15 cellular contexts compared by ENCODE assay signal in the genomic region with DNA sequence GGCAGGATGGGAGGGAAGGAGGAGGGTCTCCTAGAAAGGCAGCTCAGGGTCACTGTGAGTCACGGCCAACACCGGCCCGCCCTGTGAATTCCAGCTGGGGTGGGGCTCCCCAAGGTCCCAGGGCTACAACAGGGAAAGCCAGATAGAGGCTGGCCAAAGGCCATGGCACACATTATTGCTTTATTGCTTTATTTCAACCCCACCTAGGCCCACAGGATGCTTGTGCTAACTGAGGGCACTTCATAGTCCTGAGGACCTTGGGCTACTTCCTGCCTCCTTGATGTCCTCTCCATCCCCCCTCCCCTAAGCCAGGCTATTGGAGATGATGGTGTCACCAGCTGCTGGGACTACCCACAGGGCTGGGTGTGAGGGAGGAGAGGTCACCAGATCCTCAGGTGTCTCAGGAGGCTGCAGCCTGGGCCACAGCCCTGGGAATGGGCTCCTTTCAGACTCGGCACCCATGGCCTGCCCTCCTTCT. TPM values are rescaled to one million over a fixed set of nuclear protein-coding genes. Genes with fewer than 3 reads are reported as not detected.
DNase-seq lines count a peak whose midpoint lies in the region; ATAC-seq, FAIRE-seq and TF ChIP-seq lines count a peak whose summit lies in the region.
"Had no signal": no experiment of that assay in that cellular context is flagged by ENCODE, and none has a peak within 500 bp of the region (broad histone marks: within the 10 kb centered on the region; RNA-seq: fewer than 3 reads in every experiment).

No MANE protein-coding gene starts in this region.

- no peak for TF ChIP-seq CTCF in right atrium auricular region (IDR thresholded peaks at IDR 0.05)

- peak; percentile 51 for DNase-seq in HT-29 (ENCODE audit: low spot score)
- peak; percentile 64 for DNase-seq in right atrium auricular region (ENCODE audit: low spot score)
- DNase-seq in small intestine = peak; percentile 99
- DNase-seq in SW 1271 (lab: John Stamatoyannopoulos, UW) = no peak
- DNase-seq in NCI-H82 (lab: John Stamatoyannopoulos, UW) = no peak
- DNase-seq: activated gamma-delta T cell treated with Interleukin-2 at 50 U/mL for 16 hours; AML-193; NCI-H1694; SK-N-SH; stimulated activated CD4-positive, alpha-beta T cell treated with anti-CD3 and anti-CD28 coated beads, Interleukin-2, amount 100 ng/mL, for 48 hours had no signal

- ATAC-seq in GM18909 (IDR thresholded peaks at IDR 0.05; ENCODE audit: poor library complexity, unreplicated experiment) = no peak

- no peak for FAIRE-seq in small intestine (lab: Jason Lieb, UNC)
- FAIRE-seq: astrocyte, endothelial cell of umbilical vein had no signal

- WGBS in small intestine, 3 donors = 14 to 58% (median 32%) methylated on average over 4 of the region's 4 CpGs

- H3K4me3 ChIP-seq in right atrium auricular region (no peak overlapping the region), small intestine (ENCODE audit: low read depth in 1 of 2, low read length in 2 of 2) (no peak overlapping the region)
- H3K4me3 ChIP-seq: neural progenitor cell had no signal

- H3K27me3 ChIP-seq in right atrium auricular region (no peaks in the 10 kb centered on the region), small intestine (ENCODE audit: control insufficient read depth in 2 of 2, insufficient read depth in 2 of 2, low read length in 2 of 2) (no peaks in the 10 kb centered on the region)
- H3K27me3 ChIP-seq: neural progenitor cell had no signal

- no peaks in the 10 kb centered on the region for H3K36me3 ChIP-seq in right atrium auricular region
- peaks cover 3 to 9% of the 10 kb centered on the region in 2 donors for H3K36me3 ChIP-seq in small intestine (ENCODE audit: control insufficient read depth in 2 of 2, insufficient read depth in 2 of 2, low read length in 2 of 2)
- H3K36me3 ChIP-seq: neural progenitor cell had no signal

- H3K9me3 ChIP-seq in right atrium auricular region (no peaks in the 10 kb centered on the region), small intestine (ENCODE audit: control insufficient read depth, low read depth) (no peaks in the 10 kb centered on the region)
- H3K9me3 ChIP-seq: SK-N-SH had no signal

- peaks cover 0 to 49% of the 10 kb centered on the region in 2 donors for H3K4me1 ChIP-seq in right atrium auricular region
- H3K4me1 ChIP-seq in small intestine (ENCODE audit: control insufficient read depth in 2 of 2, insufficient read depth in 1 of 2, low read depth in 1 of 2, low read length in 1 of 2) = peaks cover 7 to 17% of the 10 kb centered on the region in 2 donors

- 0 out of 2 replicates have a peak, but pooled peaks have one; percentile 13 for TF ChIP-seq POLR2A in Raji (IDR thresholded peaks at IDR 0.05; ENCODE audit: insufficient read depth, low read depth, low read length)

- no peak overlapping the region for H3K27ac ChIP-seq in right atrium auricular region
- H3K27ac ChIP-seq in small intestine (ENCODE audit: low read depth in 1 of 2, low read length in 1 of 2) = peak overlapping the region; percentile 94 to 96
- H3K27ac ChIP-seq: neural progenitor cell had no signal

RNA-seq across cellular contexts. Expression of gene LRRC75A, which starts 26.1 kb away (rescaled TPM):
- total RNA-seq in HT-29 (2014; rRNA removed; shearing (Covaris generic)) = 8.0 and 12.3 TPM in 2 replicates
- total RNA-seq in right atrium auricular region = 1 to 10 TPM in 1 of 2 donors, under 1 TPM in 1; 0.93 to 2.6 TPM
- 100 to 1,000 TPM in 1 of 3 donors, 10 to 100 TPM in 2; 30.5 to 130 (median 80.5) TPM for polyA plus RNA-seq in small intestine

RNA-seq across cellular contexts. Expression of gene TRPV2, which starts 50.5 kb away (rescaled TPM):
- not detected in 2 replicates for total RNA-seq in HT-29 (2014; rRNA removed; shearing (Covaris generic))
- total RNA-seq in right atrium auricular region = 10 to 100 TPM in 1 of 2 donors, 1 to 10 TPM in 1; 6.7 to 15.0 TPM
- polyA plus RNA-seq in small intestine = 1 to 10 TPM in 2 of 3 donors, under 1 TPM in 1; 0.45 to 9.3 (median 3.8) TPM

Comparison
In these comparisons a context has a peak if more than half of its experiments do, and no peak if none do; other contexts are left out.
1. DNase-seq: peak in HT-29 (single experiment), right atrium auricular region (single experiment) and small intestine (single experiment); none in SW 1271 (0 of 2) and NCI-H82 (single experiment).
2. H3K27ac ChIP-seq: peak in small intestine (2 of 2); none in right atrium auricular region (0 of 2).